ENCODE assay signal across 8 cellular contexts in the genomic region with DNA sequence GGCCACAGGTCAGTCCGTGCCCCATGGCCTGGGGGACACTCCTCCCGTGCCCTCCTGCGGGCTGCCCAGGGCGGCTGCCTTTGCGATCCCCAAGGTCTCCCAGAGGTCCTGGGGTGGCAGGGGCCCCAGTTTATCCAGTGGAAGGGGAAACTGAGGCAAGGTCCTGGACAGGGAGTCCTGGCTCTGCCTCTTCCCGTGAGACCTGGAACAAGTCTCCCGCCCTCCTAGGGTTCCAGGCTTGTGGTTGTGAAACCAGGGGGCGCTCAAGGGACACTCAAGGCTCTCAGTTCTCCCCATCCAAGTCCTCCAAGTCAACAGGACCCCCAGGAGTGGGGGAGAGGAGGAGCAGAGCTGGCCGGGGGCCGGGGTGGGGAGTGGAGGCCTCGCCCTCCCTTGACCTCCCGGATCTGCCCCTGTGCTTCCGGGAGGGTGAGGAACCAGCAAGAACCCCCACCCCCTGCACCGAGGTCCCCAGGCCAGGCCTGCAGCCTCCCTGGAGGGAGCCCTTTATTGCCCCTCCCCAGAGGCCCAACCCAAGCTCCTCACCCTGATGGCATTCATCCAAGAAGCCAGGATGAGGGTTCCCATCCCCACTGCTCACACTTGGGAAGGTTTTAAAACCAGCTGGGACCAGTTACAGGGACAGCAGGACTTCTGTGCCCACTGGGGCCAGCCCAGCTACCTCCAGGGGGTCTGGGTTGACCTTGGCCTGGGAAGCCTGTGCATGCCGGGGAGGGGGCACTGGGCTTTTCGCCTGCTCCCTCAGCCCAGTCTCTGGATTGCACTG. TPM values are rescaled to one million over a fixed set of nuclear protein-coding genes. Genes with fewer than 3 reads are reported as not detected.
DNase-seq lines count a peak whose midpoint lies in the region; ATAC-seq and TF ChIP-seq lines count a peak whose summit lies in the region.

No MANE protein-coding gene starts in this region.

- H3K27me3 Mint-ChIP-seq in type B pancreatic cell: peaks cover 2% of the 10 kb centered on the region
- peaks cover 2 to 41% (median 12%) of the 10 kb centered on the region in 5 donors for H3K27me3 Mint-ChIP-seq in naive thymus-derived CD8-positive, alpha-beta T cell

- no peaks in the 10 kb centered on the region for H3K4me1 ChIP-seq in right atrium auricular region

- H3K4me1 Mint-ChIP-seq in type B pancreatic cell (ENCODE audit: unreplicated experiment): peaks cover 3% of the 10 kb centered on the region
- H3K4me1 Mint-ChIP-seq in naive thymus-derived CD8-positive, alpha-beta T cell: no peaks in the 10 kb centered on the region

- intact Hi-C loops in Right ventricle myocardium superior (cut with DNase I): no loop called here

- no peaks in the 10 kb centered on the region for H3K9me3 ChIP-seq in right atrium auricular region

- no peak overlapping the region for H3K27ac Mint-ChIP-seq in type B pancreatic cell
- H3K27ac Mint-ChIP-seq in naive thymus-derived CD8-positive, alpha-beta T cell: no peak overlapping the region

- DNase-seq in Right ventricle myocardium superior (peak; percentile 38), right atrium auricular region (ENCODE audit: low spot score) (no peak), NCI-H82 (lab: John Stamatoyannopoulos, UW) (peak; percentile 80), epithelial cell of esophagus (ENCODE audit: low read depth) (peak; percentile 45), type B pancreatic cell (ENCODE audit: extremely low spot score, unreplicated experiment) (no peak)
- no peak for DNase-seq in naive thymus-derived CD8-positive, alpha-beta T cell
- DNase-seq in stimulated activated naive CD4-positive, alpha-beta T cell (lab: John Stamatoyannopoulos, UW): no peak

- no peak overlapping the region for H3K4me3 ChIP-seq in right atrium auricular region
- H3K4me3 ChIP-seq in epithelial cell of esophagus (ENCODE audit: low read length): no peak overlapping the region

- no peaks in the 10 kb centered on the region for H3K36me3 Mint-ChIP-seq in type B pancreatic cell
- no peaks in the 10 kb centered on the region for H3K36me3 Mint-ChIP-seq in naive thymus-derived CD8-positive, alpha-beta T cell

- H3K27ac ChIP-seq in right atrium auricular region: no peak overlapping the region

- H3K9me3 Mint-ChIP-seq in type B pancreatic cell: no peaks in the 10 kb centered on the region
- no peaks in the 10 kb centered on the region for H3K9me3 Mint-ChIP-seq in naive thymus-derived CD8-positive, alpha-beta T cell

- H3K36me3 ChIP-seq in right atrium auricular region: no peaks in the 10 kb centered on the region

- POLR2A ChIA-PET in naive thymus-derived CD8-positive, alpha-beta T cell (lab: Charles Lee): no interaction called here

- peak in 1 of 2 donors; percentile 49 for TF ChIP-seq CTCF in right atrium auricular region (IDR thresholded peaks at IDR 0.05)
- TF ChIP-seq CTCF in epithelial cell of esophagus (IDR thresholded peaks at IDR 0.05; ENCODE audit: insufficient read depth, low read depth, low read length, missing control alignments): peak; percentile 38
- peak; percentile 61 for TF ChIP-seq CTCF in type B pancreatic cell (conservative IDR thresholded peaks at IDR 0.05)

- no peak for ATAC-seq in Right ventricle myocardium superior (ENCODE audit: poor library complexity)
- no peak for ATAC-seq in GM18867 (IDR thresholded peaks at IDR 0.05; ENCODE audit: unreplicated experiment)
- no peak for ATAC-seq in naive thymus-derived CD8-positive, alpha-beta T cell

- no peak overlapping the region for H3K4me3 Mint-ChIP-seq in type B pancreatic cell
- no peak overlapping the region for H3K4me3 Mint-ChIP-seq in naive thymus-derived CD8-positive, alpha-beta T cell

- H3K27me3 ChIP-seq in right atrium auricular region: no peaks in the 10 kb centered on the region

RNA-seq across cellular contexts. Expression of a gene that starts 24.7 kb away (rescaled TPM):
- 16.4 TPM for total RNA-seq in Right ventricle myocardium superior
- 10 to 100 TPM; 20.3 to 29.3 TPM for total RNA-seq in right atrium auricular region
- total RNA-seq in type B pancreatic cell (ENCODE audit: low replicate concordance): 37.9 and 53.7 TPM in 2 replicates
- 10 to 100 TPM; 38.1 to 38.2 TPM for total RNA-seq in naive thymus-derived CD8-positive, alpha-beta T cell
- polyA plus RNA-seq in naive thymus-derived CD8-positive, alpha-beta T cell: 10 to 100 TPM; 39.1 to 51.7 (median 40.3) TPM

RNA-seq across cellular contexts. Expression of a gene that starts 48.3 kb away (rescaled TPM):
- total RNA-seq in Right ventricle myocardium superior (30.8 TPM), right atrium auricular region (10 to 100 TPM; 49.1 to 55.5 TPM), type B pancreatic cell (ENCODE audit: low replicate concordance) (9.3 and 15.1 TPM in 2 replicates)
- total RNA-seq in naive thymus-derived CD8-positive, alpha-beta T cell: 10 to 100 TPM in 1 of 2 experiments, 1 to 10 TPM in 1; 9.5 to 10.4 TPM
- polyA plus RNA-seq in naive thymus-derived CD8-positive, alpha-beta T cell: 1 to 10 TPM; 1.0 to 1.3 (median 1.3) TPM

Comparison
In these comparisons a context has a peak if more than half of its experiments do, and no peak if none do; other contexts are left out.
1. DNase-seq: peak in Right ventricle myocardium superior (single experiment), NCI-H82 (single experiment) and epithelial cell of esophagus (single experiment); none in right atrium auricular region (single experiment), type B pancreatic cell (single experiment), naive thymus-derived CD8-positive, alpha-beta T cell (0 of 10) and stimulated activated naive CD4-positive, alpha-beta T cell (0 of 6).